In the genomic region with DNA sequence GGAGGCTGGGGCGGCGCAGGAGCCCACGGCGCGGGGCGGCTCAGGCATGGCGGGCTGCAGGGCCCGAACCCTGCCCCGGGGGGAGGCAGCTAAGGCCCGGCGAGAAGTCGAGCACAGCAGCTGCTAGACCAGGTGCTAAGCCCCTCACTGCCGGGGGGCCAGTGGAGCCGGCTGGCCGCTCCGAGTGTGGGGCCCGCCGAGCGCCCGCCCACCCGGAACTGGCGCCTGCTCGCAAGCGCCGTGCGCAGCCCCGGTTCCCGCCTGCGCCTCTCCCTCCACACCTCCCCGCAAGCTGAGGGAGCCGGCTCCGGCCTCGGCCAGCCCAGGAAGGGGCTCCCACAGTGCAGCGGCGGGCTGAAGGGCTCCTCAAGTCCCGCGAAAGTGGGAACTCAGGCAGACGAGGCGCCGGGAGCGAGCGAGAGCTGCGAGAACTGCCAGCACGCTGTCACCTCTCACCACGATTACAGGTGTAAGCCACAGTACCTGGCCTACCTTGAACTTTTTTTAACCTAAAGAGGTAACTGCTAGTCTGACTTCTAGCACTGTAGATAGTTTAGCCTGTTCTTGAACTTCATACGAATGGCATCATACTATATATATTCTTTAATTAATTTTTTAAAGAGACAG, we compare ENCODE assay signal across 16 cellular contexts. TPM values are rescaled to one million over a fixed set of nuclear protein-coding genes. Genes with fewer than 3 reads are reported as not detected.
DNase-seq lines count a peak whose midpoint lies in the region; ATAC-seq and TF ChIP-seq lines count a peak whose summit lies in the region.
"Had no signal": no experiment of that assay in that cellular context is flagged by ENCODE, and none has a peak within 500 bp of the region (broad histone marks: within the 10 kb centered on the region; RNA-seq: fewer than 3 reads in every experiment).

No MANE protein-coding gene starts in this region.

- no peak for ATAC-seq in GM19463 (IDR thresholded peaks at IDR 0.05; ENCODE audit: unreplicated experiment)
- ATAC-seq: Panc1, WTC11 had no signal

- H3K4me3 ChIP-seq in fibroblast of villous mesenchyme (ENCODE audit: low read depth, low read length): peak overlapping the region; percentile 18
- H3K4me3 ChIP-seq in skeletal muscle cell (ENCODE audit: low read depth, low read length): peak overlapping the region; percentile 11

- no peak for TF ChIP-seq CTCF in fibroblast of villous mesenchyme (IDR thresholded peaks at IDR 0.05; ENCODE audit: insufficient read depth, low read depth, low read length)

- peak; percentile 13 for DNase-seq in NCI-H1105 treated with DMSO at 0.1 percent for 48 hours (lab: John Stamatoyannopoulos, UW)
- no peak for DNase-seq in NCI-H1105 (lab: John Stamatoyannopoulos, UW)
- DNase-seq in NCI-H524 treated with DMSO at 0.1 percent for 48 hours (lab: John Stamatoyannopoulos, UW): peak; percentile 43
- no peak for DNase-seq in fibroblast of villous mesenchyme (ENCODE audit: low read depth)
- DNase-seq in skeletal muscle cell (ENCODE audit: low read depth): no peak
- DNase-seq in CD1c-positive myeloid dendritic cell (ENCODE audit: extremely low spot score): no peak
- no peak for DNase-seq in middle frontal gyrus (ENCODE audit: extremely low spot score, low spot score)
- DNase-seq: activated CD8-positive, alpha-beta memory T cell treated with anti-CD3 and anti-CD28 coated beads, Interleukin-2, amount 50 U/mL, for 48 hours; DND-41; HFFc6; NCI-H187; occipital lobe; stimulated activated naive CD4-positive, alpha-beta T cell treated with Interleukin-2 at 50 U/mL for 16 hours had no signal

RNA-seq across cellular contexts. Expression of gene PTGS1, which starts 35.6 kb away (rescaled TPM):
- total RNA-seq in fibroblast of villous mesenchyme: 10.4 and 32.9 TPM in 2 replicates

Comparison
In these comparisons a context has a peak if more than half of its experiments do, and no peak if none do; other contexts are left out.
1. DNase-seq: peak in NCI-H1105 treated with DMSO at 0.1 percent for 48 hours (single experiment) and NCI-H524 treated with DMSO at 0.1 percent for 48 hours (single experiment); none in NCI-H1105 (single experiment), fibroblast of villous mesenchyme (single experiment), skeletal muscle cell (single experiment), CD1c-positive myeloid dendritic cell (single experiment) and middle frontal gyrus (single experiment).